16 cellular contexts compared by ENCODE assay signal in genomic region chr11:103532133-103532788, GRCh38.
A peak's percentile ranks its signal among the peaks of the same experiment; 100 is the strongest.
DNase-seq lines count a peak whose midpoint lies in the region; ATAC-seq and TF ChIP-seq lines count a peak whose summit lies in the region.
"Had no signal": no experiment of that assay in that cellular context is flagged by ENCODE, and none has a peak within 500 bp of the region (broad histone marks: within the 10 kb centered on the region; RNA-seq: fewer than 3 reads in every experiment).

No MANE protein-coding gene starts in this region.

- peaks cover 38% of the 10 kb centered on the region for H3K4me1 Mint-ChIP-seq in osteocyte (ENCODE audit: unreplicated experiment)
- H3K4me1 Mint-ChIP-seq: naive thymus-derived CD8-positive, alpha-beta T cell had no signal

- H3K27ac ChIP-seq in colonic mucosa = no peak overlapping the region
- H3K27ac ChIP-seq: BLaER1 treated with 17β-estradiol and CSF1 and Interleukin-3, amounts not matched to agents 10 nM and 100 nM; VCaP had no signal

- H3K36me3 ChIP-seq in colonic mucosa = no peaks in the 10 kb centered on the region
- H3K36me3 ChIP-seq: BLaER1 treated with 17β-estradiol and CSF1 and Interleukin-3, amounts not matched to agents 10 nM and 100 nM had no signal

- H3K4me3 ChIP-seq in colonic mucosa = no peak overlapping the region
- H3K4me3 ChIP-seq: BLaER1 treated with 17β-estradiol and CSF1 and Interleukin-3, amounts not matched to agents 10 nM and 100 nM had no signal

- no peaks in the 10 kb centered on the region for H3K27me3 Mint-ChIP-seq in osteocyte (ENCODE audit: unreplicated experiment)

- no peaks in the 10 kb centered on the region for H3K4me1 ChIP-seq in colonic mucosa
- H3K4me1 ChIP-seq: BLaER1 treated with 17β-estradiol and CSF1 and Interleukin-3, amounts not matched to agents 10 nM and 100 nM had no signal

- no peaks in the 10 kb centered on the region for H3K9me3 Mint-ChIP-seq in osteocyte (ENCODE audit: unreplicated experiment)
- H3K9me3 Mint-ChIP-seq: naive thymus-derived CD8-positive, alpha-beta T cell had no signal

- no peak for TF ChIP-seq CTCF in osteocyte (IDR thresholded peaks at IDR 0.05)
- no peak for TF ChIP-seq CTCF in colonic mucosa (IDR thresholded peaks at IDR 0.05)

- ATAC-seq in HG02970 (IDR thresholded peaks at IDR 0.05; ENCODE audit: low FRiP score, unreplicated experiment) = no peak
- ATAC-seq: naive thymus-derived CD8-positive, alpha-beta T cell; Right ventricle myocardium inferior had no signal

- no peak overlapping the region for H3K4me3 Mint-ChIP-seq in osteocyte (ENCODE audit: unreplicated experiment)
- H3K4me3 Mint-ChIP-seq: naive thymus-derived CD8-positive, alpha-beta T cell had no signal

- peak; percentile 73 for DNase-seq in ACHN
- peak; percentile 83 for DNase-seq in HS-5 (ENCODE audit: low read depth)
- peak; percentile 73 for DNase-seq in astrocyte of the hippocampus (ENCODE audit: low read depth, low spot score)
- DNase-seq in iris pigment epithelial cell (ENCODE audit: low read depth) = peak; percentile 82
- DNase-seq in activated CD4-positive, alpha-beta T cell treated with anti-CD3 and anti-CD28 coated beads for 4 hours = no peak
- no peak for DNase-seq in osteocyte (ENCODE audit: extremely low spot score, unreplicated experiment)
- DNase-seq in colonic mucosa = no peak
- DNase-seq: aorta; erythroblast; naive thymus-derived CD8-positive, alpha-beta T cell; NCI-H1105 treated with DMSO at 0.1 percent for 48 hours; small intestine had no signal

- H3K27me3 ChIP-seq in colonic mucosa = no peaks in the 10 kb centered on the region
- H3K27me3 ChIP-seq: BLaER1 treated with 17β-estradiol and CSF1 and Interleukin-3, amounts not matched to agents 10 nM and 100 nM had no signal

- H3K9me3 ChIP-seq in colonic mucosa = no peaks in the 10 kb centered on the region
- H3K9me3 ChIP-seq: BLaER1 treated with 17β-estradiol and CSF1 and Interleukin-3, amounts not matched to agents 10 nM and 100 nM had no signal

- no peak overlapping the region for H3K9ac ChIP-seq in colonic mucosa (ENCODE audit: low read depth in 2 of 2, low read length in 2 of 2)
- H3K9ac ChIP-seq: BLaER1 treated with 17β-estradiol and CSF1 and Interleukin-3, amounts not matched to agents 10 nM and 100 nM had no signal

- no peaks in the 10 kb centered on the region for H3K36me3 Mint-ChIP-seq in osteocyte (ENCODE audit: unreplicated experiment)
- H3K36me3 Mint-ChIP-seq: naive thymus-derived CD8-positive, alpha-beta T cell had no signal

- H3K27ac Mint-ChIP-seq in osteocyte (ENCODE audit: unreplicated experiment) = no peak overlapping the region
- H3K27ac Mint-ChIP-seq: naive thymus-derived CD8-positive, alpha-beta T cell had no signal

- intact Hi-C loops in colonic mucosa (cut with DNase I) = no loop called here

- in situ Hi-C loops in ACHN (cut with HindIII; ENCODE audit: low pct_ligation_motif_present, low pct_unique_long_range_greater_than_20kb, low sequenced_read_pairs) = no loop called here

Comparison
In these comparisons a context has a peak if more than half of its experiments do, and no peak if none do; other contexts are left out.
1. DNase-seq: peak in ACHN (single experiment), HS-5 (single experiment), astrocyte of the hippocampus (single experiment) and iris pigment epithelial cell (single experiment); none in activated CD4-positive, alpha-beta T cell treated with anti-CD3 and anti-CD28 coated beads for 4 hours (0 of 2), osteocyte (single experiment) and colonic mucosa (single experiment).